15 cellular contexts compared by ENCODE assay signal in genomic region chr14:20848955-20849570, GRCh38. TPM values are rescaled to one million over a fixed set of nuclear protein-coding genes. Genes with fewer than 3 reads are reported as not detected.
DNase-seq lines count a peak whose midpoint lies in the region; ATAC-seq, FAIRE-seq and TF ChIP-seq lines count a peak whose summit lies in the region.
"Had no signal": no experiment of that assay in that cellular context is flagged by ENCODE, and none has a peak within 500 bp of the region (broad histone marks: within the 10 kb centered on the region; RNA-seq: fewer than 3 reads in every experiment).

No MANE protein-coding gene starts in this region.

- no peak overlapping the region for H3K27ac Mint-ChIP-seq in astrocyte (ENCODE audit: unreplicated experiment)

- WGBS in GM23248 (ENCODE audit: low coverage in 1 of 2, low lambda C conversion rate in 2 of 2, missing lambda C conversion rate in 2 of 2), 2 experiments, result 60 to 72% methylated on average over 4 of the region's 4 CpGs

- ATAC-seq in sciatic nerve, result peak; percentile 81
- ATAC-seq in GM18517 (IDR thresholded peaks at IDR 0.05; ENCODE audit: unreplicated experiment), result no peak

- H2AFZ ChIP-seq in GM23248 (peak overlapping the region; percentile 57), astrocyte (ENCODE audit: low read depth, low read length) (no peak overlapping the region)

- TF ChIP-seq CTCF in astrocyte (IDR thresholded peaks at IDR 0.05; ENCODE audit: insufficient read depth, low read depth, low read length), result no peak
- no peak for TF ChIP-seq CTCF in tibial artery (IDR thresholded peaks at IDR 0.05)

- H3K36me3 Mint-ChIP-seq in astrocyte (ENCODE audit: low read depth, unreplicated experiment), result no peaks in the 10 kb centered on the region

- peak overlapping the region; percentile 34 for H3K4me2 ChIP-seq in GM23248 (ENCODE audit: unreplicated experiment)
- H3K4me2 ChIP-seq in astrocyte (ENCODE audit: low read length), result peak overlapping the region; percentile 50

- no peak overlapping the region for H3K27ac ChIP-seq in GM23248
- H3K27ac ChIP-seq in astrocyte (ENCODE audit: low read depth, low read length), result no peak overlapping the region
- H3K27ac ChIP-seq in tibial artery, result no peak overlapping the region
- H3K27ac ChIP-seq: right atrium auricular region had no signal

- H3K9me3 ChIP-seq in GM23248 (ENCODE audit: low read depth) (no peaks in the 10 kb centered on the region), astrocyte (ENCODE audit: insufficient read depth, low read depth, low read length) (no peaks in the 10 kb centered on the region), tibial artery (no peaks in the 10 kb centered on the region)
- H3K9me3 ChIP-seq: HAP-1, right atrium auricular region had no signal

- H3K4me1 ChIP-seq in GM23248 (ENCODE audit: insufficient read depth) (peaks cover 10% of the 10 kb centered on the region; the same call in 1 of the 2 replicates), astrocyte (ENCODE audit: insufficient read depth, low read length) (no peaks in the 10 kb centered on the region), tibial artery (no peaks in the 10 kb centered on the region)
- H3K4me1 ChIP-seq: HAP-1, right atrium auricular region had no signal

- no peak overlapping the region for H3K4me3 Mint-ChIP-seq in astrocyte (ENCODE audit: unreplicated experiment)

- H4K20me1 ChIP-seq in GM23248 (ENCODE audit: insufficient read depth) (no peaks in the 10 kb centered on the region), astrocyte (ENCODE audit: insufficient read depth, low read length) (no peaks in the 10 kb centered on the region)

- H3K9me3 Mint-ChIP-seq in astrocyte (ENCODE audit: unreplicated experiment), result no peaks in the 10 kb centered on the region

- no peaks in the 10 kb centered on the region for H3K36me3 ChIP-seq in GM23248 (ENCODE audit: low read depth)
- H3K36me3 ChIP-seq in astrocyte (ENCODE audit: insufficient read depth, low read length), result no peaks in the 10 kb centered on the region
- no peaks in the 10 kb centered on the region for H3K36me3 ChIP-seq in tibial artery
- H3K36me3 ChIP-seq: HAP-1, right atrium auricular region had no signal

- H3K27me3 ChIP-seq in GM23248 (replicated peaks; ENCODE audit: insufficient read depth), result no peaks in the 10 kb centered on the region
- H3K27me3 ChIP-seq in astrocyte (ENCODE audit: insufficient read depth, low read length), result no peaks in the 10 kb centered on the region
- H3K27me3 ChIP-seq in tibial artery, result peaks cover 0 to 8% of the 10 kb centered on the region in 2 donors
- H3K27me3 ChIP-seq: right atrium auricular region had no signal

- no peak overlapping the region for H3K9ac ChIP-seq in GM23248
- no peak overlapping the region for H3K9ac ChIP-seq in astrocyte (ENCODE audit: low read length)

- in situ Hi-C loops in GM23248 (cut with MboI), result no loop called here

- peaks cover 13% of the 10 kb centered on the region; the same call in 1 of the 2 replicates for H3F3A ChIP-seq in GM23248 (ENCODE audit: insufficient read depth)

- FAIRE-seq in astrocyte (lab: Jason Lieb, UNC), result no peak
- FAIRE-seq: GM18507 had no signal

- DNase-seq in GM23248, result no peak
- no peak for DNase-seq in astrocyte (ENCODE audit: low read depth)
- DNase-seq in iPS-NIHi7 (ENCODE audit: extremely low spot score), result peak; percentile 30
- DNase-seq in sciatic nerve (ENCODE audit: low spot score), result peak; percentile 60
- DNase-seq in retina, result no peak
- DNase-seq in tibial artery, result no peak
- DNase-seq in NCI-H2029 (lab: John Stamatoyannopoulos, UW), result no peak
- DNase-seq: activated CD4-positive, alpha-beta T cell treated with anti-CD3 and anti-CD28 coated beads for 1 hour; cortex of kidney; stimulated activated CD4-positive, alpha-beta T cell treated with anti-CD3 and anti-CD28 coated beads, Interleukin-2, amount 100 ng/mL, for 48 hours had no signal

- H3K4me3 ChIP-seq in GM23248, result no peak overlapping the region
- no peak overlapping the region for H3K4me3 ChIP-seq in astrocyte (ENCODE audit: insufficient read depth, low read depth, low read length)
- H3K4me3 ChIP-seq in tibial artery, result no peak overlapping the region
- H3K4me3 ChIP-seq: HAP-1, right atrium auricular region had no signal

- no peaks in the 10 kb centered on the region for H3K79me2 ChIP-seq in GM23248 (ENCODE audit: insufficient read depth)
- H3K79me2 ChIP-seq in astrocyte (ENCODE audit: insufficient read depth, low read length), result no peaks in the 10 kb centered on the region

- H3K27me3 Mint-ChIP-seq in astrocyte (ENCODE audit: low read depth, unreplicated experiment), result peaks cover 2% of the 10 kb centered on the region

- H3K4me1 Mint-ChIP-seq in astrocyte (ENCODE audit: low read depth, unreplicated experiment), result peaks cover 11% of the 10 kb centered on the region

- intact Hi-C loops in sciatic nerve (cut with DNase I), result no loop called here
- intact Hi-C loops in tibial artery (cut with DNase I; ENCODE audit: low total_unique reads), result no loop called here

- H3K9me2 ChIP-seq in GM23248 (ENCODE audit: insufficient read depth), result no peaks in the 10 kb centered on the region

RNA-seq across cellular contexts. Expression of gene RNASE3, which starts 42.1 kb away (rescaled TPM):
- total RNA-seq in GM23248 (2014; rRNA removed; shearing (Covaris generic)), result not detected in 2 replicates
- polyA plus RNA-seq in GM23248 (2016; fragmentation: Nextera tagmentation; extraction: Ambion mirVana), result not detected in 2 replicates
- total RNA-seq in astrocyte (not detected in 2 replicates), sciatic nerve (0.71 TPM)
- total RNA-seq: HT-29 had no signal

RNA-seq across cellular contexts. Expression of gene RNASE1, which starts 46.4 kb away (rescaled TPM):
- total RNA-seq in GM23248 (2014; rRNA removed; shearing (Covaris generic)), result not detected in 2 replicates
- polyA plus RNA-seq in GM23248 (2016; fragmentation: Nextera tagmentation; extraction: Ambion mirVana), result not detected in 2 replicates
- total RNA-seq in astrocyte (4.7 and 5.3 TPM in 2 replicates), sciatic nerve (357 TPM)

Comparison
In these comparisons a context has a peak if more than half of its experiments do, and no peak if none do; other contexts are left out.
1. DNase-seq: peak in iPS-NIHi7 (single experiment) and sciatic nerve (single experiment); none in GM23248 (single experiment), astrocyte (single experiment), retina (single experiment), tibial artery (0 of 2) and NCI-H2029 (single experiment).
2. RNA of gene RNASE1, which starts 46.4 kb away (total RNA-seq): 357 TPM in sciatic nerve (single experiment); 4.7 to 5.3 TPM in astrocyte and not detected in GM23248; every median in the first group is over 10 times any median in the second.